Comparison of ENCODE assay signal across 22 cellular contexts in the genomic region with DNA sequence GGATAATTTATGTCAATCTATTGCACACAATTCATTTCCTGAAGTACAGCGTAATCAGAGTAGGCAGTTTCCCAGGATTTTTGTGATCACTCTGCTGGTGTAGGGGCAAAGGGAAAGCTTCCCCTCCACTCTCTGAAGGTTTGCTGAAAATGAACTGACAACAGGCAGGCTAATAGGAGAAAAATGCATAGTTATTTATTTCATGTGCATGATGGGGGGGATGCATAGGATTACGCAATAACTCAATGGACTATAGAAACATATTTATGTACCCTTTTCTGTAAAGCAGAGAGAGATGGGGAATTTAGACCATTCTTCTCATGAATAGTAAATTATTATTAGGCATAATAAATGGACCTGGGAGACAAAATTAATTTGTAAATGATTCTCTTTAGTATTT.
"Had no signal": no experiment of that assay in that cellular context is flagged by ENCODE, and none has a peak within 500 bp of the region (broad histone marks: within the 10 kb centered on the region; RNA-seq: fewer than 3 reads in every experiment).

No MANE protein-coding gene starts in this region.

- DNase-seq: effector memory CD4-positive, alpha-beta T cell; gastrocnemius medialis; heart right ventricle; hypothalamus; mammary epithelial cell; naive thymus-derived CD4-positive, alpha-beta T cell; nephron progenitor cell; psoas muscle; retina; spleen; stimulated activated CD4-positive, alpha-beta T cell treated with anti-CD3 and anti-CD28 coated beads, Interleukin-15, amount 100 ng/mL, for 24 hours; stimulated activated CD4-positive, alpha-beta T cell treated with anti-CD3 and anti-CD28 coated beads, Interleukin-1b, Interleukin-23, amount 100 ng/mL, for 48 hours; stimulated activated CD4-positive, alpha-beta T cell treated with anti-CD3 and anti-CD28 coated beads, Interleukin-4, amount 100 ng/mL, for 24 hours; stimulated activated naive CD8-positive, alpha-beta T cell treated with anti-CD3 and anti-CD28 coated beads, Interleukin-15, amount 100 ng/mL, for 72 hours; testis; transverse colon had no signal

- H3K4me1 ChIP-seq: gastrocnemius medialis, heart right ventricle, parathyroid adenoma, psoas muscle, spleen, testis, transverse colon had no signal

- H3K9ac ChIP-seq: parathyroid adenoma had no signal

- H3K27ac ChIP-seq: gastrocnemius medialis, heart right ventricle, parathyroid adenoma, psoas muscle, spleen, testis, transverse colon had no signal

- FAIRE-seq: islet of Langerhans had no signal

- H3K79me2 ChIP-seq: parathyroid adenoma had no signal

- H3K9me3 ChIP-seq: gastrocnemius medialis, psoas muscle, testis had no signal

- H3K4me3 ChIP-seq: gastrocnemius medialis, heart right ventricle, psoas muscle, spleen, testis, transverse colon had no signal

- H3K27me3 ChIP-seq: gastrocnemius medialis, heart right ventricle, spleen, testis, transverse colon had no signal

- H3K36me3 ChIP-seq: gastrocnemius medialis, heart right ventricle, spleen, transverse colon had no signal

- H2AFZ ChIP-seq: parathyroid adenoma had no signal

- ATAC-seq: esophagus mucosa; gastrocnemius medialis; heart right ventricle; left lobe of liver; naive thymus-derived CD4-positive, alpha-beta T cell; psoas muscle; sciatic nerve; stimulated activated memory B cell treated with anti-CD40 and anti-IgM and Interleukin-4, amounts not matched to agents 10 μg/mL and 1 μg/mL and 100 μg/mL, for 72 hours; stimulated activated naive CD8-positive, alpha-beta T cell treated with anti-CD3 and anti-CD28 coated beads, Interleukin-15, amount 100 ng/mL, for 72 hours had no signal
